ENCODE assay signal across 17 cellular contexts in genomic region chr16:85454171-85454883, GRCh38.
DNase-seq lines count a peak whose midpoint lies in the region; ATAC-seq, FAIRE-seq and TF ChIP-seq lines count a peak whose summit lies in the region.
"Had no signal": no experiment of that assay in that cellular context is flagged by ENCODE, and none has a peak within 500 bp of the region (broad histone marks: within the 10 kb centered on the region; RNA-seq: fewer than 3 reads in every experiment).

No MANE protein-coding gene starts in this region.

- intact Hi-C loops in GM12878 (cut with micrococcal nuclease; ENCODE audit: unreplicated experiment), result no loop called here

- H3K4me3 Mint-ChIP-seq in GM23338 (no peak overlapping the region), T-cell (no peak overlapping the region)
- H3K4me3 Mint-ChIP-seq: CD4-positive, CD25-positive, alpha-beta regulatory T cell had no signal

- H3K4me1 ChIP-seq in GM23338 (ENCODE audit: insufficient read depth) (peaks cover 11% of the 10 kb centered on the region; the same call in 1 of the 2 replicates), Loucy (ENCODE audit: insufficient read depth, low read length, poor library complexity, severe bottlenecking) (peaks cover 92% of the 10 kb centered on the region), GM12878 (ENCODE audit: control insufficient read depth, insufficient read depth, low read length) (peaks cover 4% of the 10 kb centered on the region), neuronal stem cell (ENCODE audit: control insufficient read depth in 2 of 2, insufficient read depth in 1 of 2, low read depth in 1 of 2, low read length in 2 of 2) (peaks cover 5 to 26% of the 10 kb centered on the region in 2 donors)

- no peak overlapping the region for H4K91ac ChIP-seq in neuronal stem cell (ENCODE audit: low read depth, low read length, poor library complexity)

- H3K9ac ChIP-seq in Loucy (ENCODE audit: low read depth, low read length, poor library complexity, severe bottlenecking) (peak overlapping the region; percentile 98), GM12878 (ENCODE audit: control insufficient read depth, insufficient read depth, low read length) (no peak overlapping the region), neuronal stem cell (ENCODE audit: low read depth, low read length, poor library complexity) (peak overlapping the region; percentile 30)

- RAD21 ChIA-PET in GM12878 (lab: Charles Lee; ENCODE audit: unreplicated experiment), result no interaction called here

- no peak overlapping the region for H4K8ac ChIP-seq in neuronal stem cell (ENCODE audit: low read depth, low read length)

- H3K9me3 Mint-ChIP-seq in GM23338 (no peaks in the 10 kb centered on the region), T-cell (no peaks in the 10 kb centered on the region)
- H3K9me3 Mint-ChIP-seq: CD4-positive, CD25-positive, alpha-beta regulatory T cell had no signal

- peak in 1 of 2 experiments; percentile 62; a peak in 2 of 4 replicates for TF ChIP-seq CTCF in GM23338 (conservative IDR thresholded peaks at IDR 0.05; ENCODE audit: low read depth in 2 of 2)
- TF ChIP-seq CTCF in Loucy (conservative IDR thresholded peaks at IDR 0.05; ENCODE audit: low read length), result 0 out of 2 replicates have a peak, but pooled peaks have one; percentile 7
- peak in 1 of 3 experiments; percentile 5; a peak in 1 of 6 replicates for TF ChIP-seq CTCF in GM12878 (IDR thresholded peaks at IDR 0.05 in 2 of 3, conservative IDR thresholded peaks at IDR 0.05 in 1 of 3; ENCODE audit: control insufficient read depth in 2 of 3, extremely low read depth in 1 of 3, insufficient read depth in 1 of 3, low read depth in 3 of 3, low read length in 3 of 3)

- peak overlapping the region; percentile 70 for H3K18ac ChIP-seq in neuronal stem cell (ENCODE audit: low read length)

- H3K27me3 ChIP-seq in GM23338 (ENCODE audit: insufficient read depth) (0 out of 2 replicates have a peak, but pooled peaks cover 3% of the 10 kb centered on the region), Loucy (ENCODE audit: insufficient read depth, low read length, poor library complexity, severe bottlenecking) (no peaks in the 10 kb centered on the region), GM12878 (replicated peaks in 1 of 2; ENCODE audit: control insufficient read depth in 2 of 2, insufficient read depth in 2 of 2, low read length in 1 of 2) (peaks cover 0 to 9% of the 10 kb centered on the region in 2 experiments; a peak in 2 of 4 replicates), neuronal stem cell (ENCODE audit: control insufficient read depth in 3 of 3, insufficient read depth in 3 of 3, low read depth in 1 of 3, low read length in 3 of 3) (peaks cover 0 to 33% (median 1%) of the 10 kb centered on the region in 3 experiments)

- H4K20me1 ChIP-seq in GM23338 (replicated peaks; ENCODE audit: insufficient read depth) (no peaks in the 10 kb centered on the region; the same call in 1 of the 2 replicates), Loucy (ENCODE audit: insufficient read depth, low read length, poor library complexity, severe bottlenecking) (no peaks in the 10 kb centered on the region), GM12878 (ENCODE audit: control insufficient read depth, insufficient read depth) (no peaks in the 10 kb centered on the region)

- no peak for TF ChIP-seq POLR2A in GM12878 (IDR thresholded peaks at IDR 0.05; ENCODE audit: low read depth, low read length)

- H3K79me1 ChIP-seq in neuronal stem cell (ENCODE audit: low read depth, low read length), result no peaks in the 10 kb centered on the region

- H2BK12ac ChIP-seq in neuronal stem cell (ENCODE audit: low read length), result peak overlapping the region; percentile 30

- TF ChIP-seq EP300 in GM12878 (IDR thresholded peaks at IDR 0.05; ENCODE audit: borderline replicate concordance in 1 of 2, control insufficient read depth in 1 of 2, low read depth in 2 of 2, low read length in 2 of 2), result no peak

- H2BK120ac ChIP-seq in neuronal stem cell (ENCODE audit: low read depth, low read length), result no peak overlapping the region

- H3K4me1 Mint-ChIP-seq in GM23338, result peaks cover 30% of the 10 kb centered on the region
- peaks cover 21 to 22% (median 21%) of the 10 kb centered on the region in 3 donors for H3K4me1 Mint-ChIP-seq in T-cell

- H3K27ac ChIP-seq in GM23338 (ENCODE audit: low read depth), result no peak overlapping the region
- no peak overlapping the region for H3K27ac ChIP-seq in GM12878 (ENCODE audit: control insufficient read depth, insufficient read depth)
- H3K27ac ChIP-seq in neuronal stem cell (replicated peaks; ENCODE audit: low read length), result no peak overlapping the region

- H2AK5ac ChIP-seq in neuronal stem cell (ENCODE audit: low read depth, low read length), result peak overlapping the region; percentile 92

- WGBS in GM12878 (ENCODE audit: insufficient coverage, insufficient replicate concordance, low lambda C conversion rate, missing lambda C conversion rate), result 46% methylated on average over 22 of the region's 22 CpGs
- no CpG with 5 or more reads among the region's 22 CpGs for WGBS in neuronal stem cell (ENCODE audit: extremely low coverage in 2 of 2, insufficient read length in 2 of 2, insufficient replicate concordance in 1 of 2), 2 donors

- H2AFZ ChIP-seq in GM23338 (no peak overlapping the region), Loucy (ENCODE audit: low read length) (no peak overlapping the region), GM12878 (ENCODE audit: control insufficient read depth, low read depth, low read length) (no peak overlapping the region), neuronal stem cell (ENCODE audit: low read length) (no peak overlapping the region)

- H3F3A ChIP-seq in GM23338 (replicated peaks; ENCODE audit: low read depth) (no peaks in the 10 kb centered on the region), Loucy (ENCODE audit: low read depth) (peaks cover 9% of the 10 kb centered on the region)

- no peak overlapping the region for H3K14ac ChIP-seq in neuronal stem cell (ENCODE audit: low read length)

- H3K4me2 ChIP-seq in GM23338 (no peak overlapping the region), Loucy (ENCODE audit: low read depth, low read length, poor library complexity, severe bottlenecking) (peak overlapping the region; percentile 30), GM12878 (ENCODE audit: control insufficient read depth, insufficient read depth) (no peak overlapping the region), neuronal stem cell (ENCODE audit: insufficient read depth, low read length, poor library complexity, severe bottlenecking) (no peak overlapping the region)

- TF ChIP-seq RAD21 in GM12878 (IDR thresholded peaks at IDR 0.05; ENCODE audit: insufficient read depth, low read depth, low read length), result no peak

- H3K27me3 Mint-ChIP-seq in GM23338 (ENCODE audit: insufficient read depth, low read depth, poor library complexity) (peaks cover 31% of the 10 kb centered on the region), T-cell (peaks cover 0 to 3% of the 10 kb centered on the region in 2 donors)
- H3K27me3 Mint-ChIP-seq: CD4-positive, CD25-positive, alpha-beta regulatory T cell had no signal

- no peak overlapping the region for H3K4ac ChIP-seq in neuronal stem cell (ENCODE audit: low read length)

- CTCF ChIA-PET in GM12878 (lab: Yijun Ruan, JAX), result interaction anchor here (1.0 kb wide), 1 partner anchor 13 kb away, joined by 4 read pairs; no protein-coding TSS in a partner anchor
- CTCF ChIA-PET in T-cell (lab: Charles Lee), result no interaction called here

- H3K23ac ChIP-seq in neuronal stem cell (ENCODE audit: low read depth, low read length, poor library complexity), result peak overlapping the region; percentile 87

- SMC1A ChIA-PET in GM12878 (lab: Charles Lee; ENCODE audit: uncharacterized antibody, unreplicated experiment), result no interaction called here

- ATAC-seq in GM23338 (peak; percentile 16; the same call in 2 of the 3 replicates), GM12878 (peak; percentile 61), T-cell (replicated peaks in 1 of 4) (no peak), HG02840 (IDR thresholded peaks at IDR 0.05; ENCODE audit: low FRiP score, unreplicated experiment) (no peak)
- ATAC-seq: SK-N-SH treated with all-trans-retinoic acid at 6 μM for 48 hours had no signal

- H3K9me2 ChIP-seq in GM23338 (ENCODE audit: insufficient read depth) (no peaks in the 10 kb centered on the region), Loucy (replicated peaks; ENCODE audit: low read depth, low read length) (no peaks in the 10 kb centered on the region)

- no TSS peak for BruUV-seq in GM12878 (replicated peaks; lab: Mats Ljungman, UMichigan)

- no peaks in the 10 kb centered on the region for H3K36me3 ChIP-seq in GM23338 (ENCODE audit: insufficient read depth)
- no peaks in the 10 kb centered on the region for H3K36me3 ChIP-seq in Loucy (ENCODE audit: insufficient read depth, low read length)
- H3K36me3 ChIP-seq in GM12878 (ENCODE audit: control insufficient read depth in 2 of 2, insufficient read depth in 2 of 2, low read length in 1 of 2), result no peaks in the 10 kb centered on the region
- no peaks in the 10 kb centered on the region for H3K36me3 ChIP-seq in neuronal stem cell (replicated peaks in 1 of 2; ENCODE audit: control insufficient read depth in 2 of 2, insufficient read depth in 2 of 2, low read length in 2 of 2)

- in situ Hi-C loops in GM12878 (cut with MboI), result no loop called here

- H3K27ac Mint-ChIP-seq in GM23338 (no peak overlapping the region), T-cell (no peak overlapping the region)

- H3K4me3 ChIP-seq in GM23338 (no peak overlapping the region), Loucy (ENCODE audit: low read length, poor library complexity, severe bottlenecking) (no peak overlapping the region), GM12878 (no peak overlapping the region), neuronal stem cell (ENCODE audit: low read length in 2 of 2) (peak overlapping the region in 1 of 2 donors; percentile 41)

- no peak for DNase-seq in GM23338 (ENCODE audit: low spot score)
- DNase-seq in GM12878 (ENCODE audit: low read depth, low spot score), result no peak
- DNase-seq in neuronal stem cell (ENCODE audit: low spot score), result no peak
- no peak for DNase-seq in NCI-H1105 (lab: John Stamatoyannopoulos, UW)
- no peak for DNase-seq in T-cell
- no peak for DNase-seq in NCI-H524 (lab: John Stamatoyannopoulos, UW)
- DNase-seq: ACHN; AML-193; CD4-positive, CD25-positive, alpha-beta regulatory T cell; NCI-H1048; NCI-H2081 treated with DMSO at 0.1 percent for 48 hours; NCI-H510A treated with DMSO at 0.1 percent for 48 hours; OCI-M1; SHP77 treated with DMSO at 0.1 percent for 48 hours had no signal

- no peak for FAIRE-seq in GM12878 (lab: Jason Lieb, UNC)

- H3K79me2 ChIP-seq in GM23338 (replicated peaks; ENCODE audit: insufficient read depth) (no peaks in the 10 kb centered on the region), Loucy (ENCODE audit: insufficient read depth, low read length) (peaks cover 48% of the 10 kb centered on the region), GM12878 (ENCODE audit: control insufficient read depth, insufficient read depth, low read length) (no peaks in the 10 kb centered on the region)

- H2BK5ac ChIP-seq in neuronal stem cell (ENCODE audit: low read length), result peak overlapping the region; percentile 71

- peak overlapping the region; percentile 17 for H2BK15ac ChIP-seq in neuronal stem cell (ENCODE audit: low read length)

- H3K36me3 Mint-ChIP-seq in GM23338 (ENCODE audit: low read depth) (no peaks in the 10 kb centered on the region), T-cell (no peaks in the 10 kb centered on the region)
- H3K36me3 Mint-ChIP-seq: CD4-positive, CD25-positive, alpha-beta regulatory T cell had no signal

- POLR2A ChIA-PET in GM12878 (lab: Charles Lee) (no interaction called here), T-cell (lab: Charles Lee) (no interaction called here)

- H3K9me3 ChIP-seq in Loucy (ENCODE audit: insufficient read depth, low read depth, low read length) (no peaks in the 10 kb centered on the region), GM12878 (replicated peaks; ENCODE audit: control insufficient read depth, insufficient read depth, low read length) (no peaks in the 10 kb centered on the region), neuronal stem cell (replicated peaks in 1 of 2; ENCODE audit: control insufficient read depth in 2 of 2, insufficient read depth in 1 of 2, low read depth in 1 of 2, low read length in 2 of 2) (no peaks in the 10 kb centered on the region)

Comparison
In these comparisons a context has a peak if more than half of its experiments do, and no peak if none do; other contexts are left out.
1. ATAC-seq: peak in GM23338 (single experiment) and GM12878 (single experiment); none in T-cell (0 of 4) and HG02840 (single experiment).